In genomic region chr17:5078106-5079028, GRCh38 we compare ENCODE assay signal across 8 cellular contexts. TPM values are rescaled to one million over a fixed set of nuclear protein-coding genes. Genes with fewer than 3 reads are reported as not detected.
DNase-seq lines count a peak whose midpoint lies in the region; ATAC-seq and TF ChIP-seq lines count a peak whose summit lies in the region.

TSS of gene ZFP3 (plus strand) at chr17:5078467. CDS start at chr17:5091505, 13,038 bp downstream.

- H3K4me1 ChIP-seq in foreskin keratinocyte = no peaks in the 10 kb centered on the region
- H3K4me1 ChIP-seq in suprapubic skin = peaks cover 14% of the 10 kb centered on the region

- no peaks in the 10 kb centered on the region for H3K4me1 Mint-ChIP-seq in osteocyte (ENCODE audit: unreplicated experiment)

- peak; percentile 19 for TF ChIP-seq CTCF in AG10803 (conservative IDR thresholded peaks at IDR 0.05; ENCODE audit: low read length)
- TF ChIP-seq CTCF in foreskin keratinocyte (conservative IDR thresholded peaks at IDR 0.05) = no peak
- no peak for TF ChIP-seq CTCF in osteocyte (IDR thresholded peaks at IDR 0.05)
- no peak for TF ChIP-seq CTCF in suprapubic skin (IDR thresholded peaks at IDR 0.05)

- H3K9me3 ChIP-seq in suprapubic skin = no peaks in the 10 kb centered on the region

- WGBS in suprapubic skin = under 1% methylated on average over 19 of the region's 75 CpGs

- DNase-seq in AG10803 (ENCODE audit: low read depth) = peak; percentile 92
- peak; percentile 72 for DNase-seq in OCI-M2 (lab: John Stamatoyannopoulos, UW; ENCODE audit: unreplicated experiment)
- DNase-seq in activated effector memory CD4-positive, alpha-beta T cell treated with anti-CD3 and anti-CD28 coated beads, Interleukin-2, amount 50 U/mL, for 16 hours = peak; percentile 90
- DNase-seq in foreskin keratinocyte = peak; percentile 67 to 88
- DNase-seq in osteocyte (ENCODE audit: extremely low spot score, unreplicated experiment) = no peak
- DNase-seq in suprapubic skin (ENCODE audit: low spot score in 2 of 2) = peak; percentile 90 to 91

- peak in 1 of 2 donors; percentile 15 for TF ChIP-seq POLR2A in suprapubic skin (IDR thresholded peaks at IDR 0.05)

- peaks cover 6% of the 10 kb centered on the region for H3K9me3 Mint-ChIP-seq in osteocyte (ENCODE audit: unreplicated experiment)

- TF ChIP-seq EP300 in suprapubic skin (IDR thresholded peaks at IDR 0.05) = no peak

- H3K27me3 ChIP-seq in foreskin keratinocyte (no peaks in the 10 kb centered on the region), suprapubic skin (no peaks in the 10 kb centered on the region)

- H3K36me3 ChIP-seq in suprapubic skin = peaks cover 7% of the 10 kb centered on the region

- no peak within 1 kb of the TSS for H3K27ac Mint-ChIP-seq in osteocyte (ENCODE audit: unreplicated experiment)

- no peaks in the 10 kb centered on the region for H3K36me3 Mint-ChIP-seq in osteocyte (ENCODE audit: unreplicated experiment)

- H3K4me3 ChIP-seq in AG10803 (ENCODE audit: low read length) (peak within 1 kb of the TSS; percentile 84), suprapubic skin (peak within 1 kb of the TSS; percentile 74)

- peaks cover 5% of the 10 kb centered on the region for H3K27me3 Mint-ChIP-seq in osteocyte (ENCODE audit: unreplicated experiment)

- peak within 1 kb of the TSS; percentile 64 for H3K4me3 Mint-ChIP-seq in osteocyte (ENCODE audit: unreplicated experiment)

- ATAC-seq in GM19043 (IDR thresholded peaks at IDR 0.05; ENCODE audit: low read depth, unreplicated experiment) (peak; percentile 67), HG03442 (IDR thresholded peaks at IDR 0.05; ENCODE audit: unreplicated experiment) (peak; percentile 80), foreskin keratinocyte (peak; percentile 84)

- H3K27ac ChIP-seq in foreskin keratinocyte (no peak within 1 kb of the TSS), suprapubic skin (peak within 1 kb of the TSS; percentile 80)

RNA-seq across cellular contexts. Expression of gene ZFP3, which starts in this region (rescaled TPM):
- 1.4 and 1.8 TPM in 2 replicates for total RNA-seq in foreskin keratinocyte
- polyA plus RNA-seq in foreskin keratinocyte = 0.58 and 0.71 TPM in 2 replicates
- total RNA-seq in osteocyte = 0.78 and 0.86 TPM in 2 replicates
- 1 to 10 TPM; 2.7 to 6.2 (median 4.4) TPM for total RNA-seq in suprapubic skin
